10 cellular contexts compared by ENCODE assay signal in genomic region chr3:51535146-51536019, GRCh38.
"Had no signal": no experiment of that assay in that cellular context is flagged by ENCODE, and none has a peak within 500 bp of the region (broad histone marks: within the 10 kb centered on the region; RNA-seq: fewer than 3 reads in every experiment).

No MANE protein-coding gene starts in this region.

- H3K9me3 Mint-ChIP-seq: activated naive CD4-positive, alpha-beta T cell treated with anti-CD3 and anti-CD28 coated beads, Interleukin-2, amount 50 U/mL, for 24 hours had no signal

- H3K27ac ChIP-seq: skin epidermis had no signal

- H3K4me3 ChIP-seq: skin epidermis had no signal

- H3K4me3 Mint-ChIP-seq: activated naive CD4-positive, alpha-beta T cell treated with anti-CD3 and anti-CD28 coated beads, Interleukin-2, amount 50 U/mL, for 24 hours had no signal

- H3K36me3 Mint-ChIP-seq: activated naive CD4-positive, alpha-beta T cell treated with anti-CD3 and anti-CD28 coated beads, Interleukin-2, amount 50 U/mL, for 24 hours had no signal

- H3K27me3 Mint-ChIP-seq: activated naive CD4-positive, alpha-beta T cell treated with anti-CD3 and anti-CD28 coated beads, Interleukin-2, amount 50 U/mL, for 24 hours had no signal

- DNase-seq: activated CD4-positive, alpha-beta T cell treated with anti-CD3 and anti-CD28 coated beads, Interleukin-2, amount 50 U/mL, for 1 hour; activated CD4-positive, CD25-positive, alpha-beta regulatory T cell; activated effector memory CD4-positive, alpha-beta T cell treated with Interleukin-2 at 50 U/mL for 16 hours; activated T-cell treated with anti-CD3 and anti-CD28 coated beads, Interleukin-2, amount 50 U/mL, for 1 hour; amygdala; dermis blood vessel endothelial cell; hippocampal formation; stimulated activated naive CD4-positive, alpha-beta T cell treated with Interleukin-2 at 50 U/mL for 16 hours had no signal
